Comparison of ENCODE assay signal across 18 cellular contexts in the genomic region with DNA sequence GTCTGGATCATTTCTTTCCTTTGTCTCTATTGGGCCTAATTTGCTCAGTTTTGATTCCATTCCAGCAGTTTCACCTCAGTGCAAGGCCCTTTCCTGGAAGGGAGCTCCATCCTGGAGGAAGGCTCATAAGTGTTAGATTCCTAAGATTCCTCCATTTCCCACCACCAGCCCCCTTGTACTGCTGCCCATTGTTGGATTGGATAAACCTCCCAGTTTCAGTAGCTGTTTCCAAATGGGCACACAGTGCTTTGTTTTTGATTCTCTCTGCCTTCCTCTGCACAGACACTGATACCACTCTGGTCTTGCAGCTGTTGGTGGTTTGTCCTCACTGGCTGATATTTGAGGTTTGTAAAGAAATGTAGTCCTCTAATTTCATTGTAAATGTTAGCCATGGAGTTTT.
DNase-seq lines count a peak whose midpoint lies in the region; ATAC-seq, FAIRE-seq and TF ChIP-seq lines count a peak whose summit lies in the region.
"Had no signal": no experiment of that assay in that cellular context is flagged by ENCODE, and none has a peak within 500 bp of the region (broad histone marks: within the 10 kb centered on the region; RNA-seq: fewer than 3 reads in every experiment).

No MANE protein-coding gene starts in this region.

- H3K27me3 Mint-ChIP-seq in H9 (ENCODE audit: low read depth) = no peaks in the 10 kb centered on the region

- peak overlapping the region; percentile 78 for H4K5ac ChIP-seq in H9 (ENCODE audit: insufficient read length, low read depth, low read length)

- no peak overlapping the region for H2BK12ac ChIP-seq in H9 (ENCODE audit: insufficient read length, low read depth, low read length)

- peak overlapping the region; percentile 86 for H2AFZ ChIP-seq in H9 (ENCODE audit: low read length)

- no peaks in the 10 kb centered on the region for H3K36me3 Mint-ChIP-seq in H9 (ENCODE audit: insufficient read depth in 1 of 3, low read depth in 3 of 3)
- H3K36me3 Mint-ChIP-seq: CD14-positive monocyte had no signal

- H2BK20ac ChIP-seq in H9 (ENCODE audit: low read depth, low read length, poor library complexity, severe bottlenecking) = no peak overlapping the region

- no peak overlapping the region for H3K27ac ChIP-seq in H9 (ENCODE audit: insufficient read length, low read depth, low read length)
- H3K27ac ChIP-seq: A549 had no signal

- H3T11ph ChIP-seq in H9 (ENCODE audit: low read length) = no peak overlapping the region

- no peak overlapping the region for H3K4me3 ChIP-seq in skeletal muscle cell (ENCODE audit: low read depth, low read length)
- H3K4me3 ChIP-seq: A549, MG63 had no signal

- H3K9ac ChIP-seq in H9 (ENCODE audit: extremely low read depth, insufficient read length, low read length) = no peak overlapping the region

- H2BK15ac ChIP-seq in H9 (ENCODE audit: low read depth, low read length) = no peak overlapping the region

- no peaks in the 10 kb centered on the region for H3K23me2 ChIP-seq in H9 (ENCODE audit: insufficient read length, low read depth, low read length, poor library complexity, severe bottlenecking)

- no peak for ATAC-seq in GM19452 (IDR thresholded peaks at IDR 0.05; ENCODE audit: unreplicated experiment)
- ATAC-seq: A549 had no signal

- no peak for FAIRE-seq in urothelium cell line (lab: Jason Lieb, UNC)
- FAIRE-seq: A549, RCC 7860 had no signal

- no peak overlapping the region for H2BK120ac ChIP-seq in H9 (ENCODE audit: low read depth, low read length, poor library complexity, severe bottlenecking)

- H3K4me3 Mint-ChIP-seq in H9 = no peak overlapping the region
- H3K4me3 Mint-ChIP-seq: CD14-positive monocyte had no signal

- H4K91ac ChIP-seq in H9 (ENCODE audit: insufficient read length, low read depth, low read length) = no peak overlapping the region

- no peak overlapping the region for H3K23ac ChIP-seq in H9 (ENCODE audit: insufficient read length, low read depth, low read length)

- no peak overlapping the region for H2AK5ac ChIP-seq in H9 (ENCODE audit: insufficient read length, low read length)

- H3K56ac ChIP-seq in H9 (ENCODE audit: insufficient read length, low read depth, low read length) = no peak overlapping the region

- peaks cover 4% of the 10 kb centered on the region; the same call in 1 of the 2 replicates for H3K4me1 ChIP-seq in H9 (ENCODE audit: insufficient read depth, low read length)
- H3K4me1 ChIP-seq: A549, Caco-2 had no signal

- DNase-seq in H9 = peak; percentile 39
- peak; percentile 54 for DNase-seq in astrocyte of the hippocampus (ENCODE audit: low read depth, low spot score)
- DNase-seq in iPS-NIHi7 (ENCODE audit: extremely low spot score) = peak; percentile 41
- DNase-seq in skeletal muscle cell (ENCODE audit: low read depth) = peak; percentile 2
- no peak for DNase-seq in urothelium cell line (ENCODE audit: low spot score)
- DNase-seq in GM03348 (ENCODE audit: low spot score) = no peak
- DNase-seq: Caco-2, KBM-7, MG63, NCI-H1092 treated with DMSO at 0.1 percent for 48 hours, NCI-H1694 treated with DMSO at 0.1 percent for 48 hours, NCI-H446, NCI-H774, SHP77 had no signal

- no peak overlapping the region for H3K14ac ChIP-seq in H9 (ENCODE audit: insufficient read depth, low read length)

- no peaks in the 10 kb centered on the region for H3K27me3 ChIP-seq in H9 (ENCODE audit: insufficient read depth, low read length)
- H3K27me3 ChIP-seq: MG63 had no signal

- H3K4me2 ChIP-seq in H9 (ENCODE audit: insufficient read depth, insufficient read length, low read length) = no peak overlapping the region
- H3K4me2 ChIP-seq: A549 had no signal

- H4K8ac ChIP-seq in H9 (replicated peaks; ENCODE audit: insufficient read length, low read depth, low read length) = no peak overlapping the region

- no peak overlapping the region for H2BK5ac ChIP-seq in H9 (ENCODE audit: insufficient read length, low read length)

- H4K20me1 ChIP-seq in H9 (ENCODE audit: control insufficient read depth, insufficient read depth, insufficient read length) = no peaks in the 10 kb centered on the region

- peaks cover 9 to 10% of the 10 kb centered on the region in 2 experiments for H3K4me1 Mint-ChIP-seq in H9
- H3K4me1 Mint-ChIP-seq: CD14-positive monocyte had no signal

- H3K4ac ChIP-seq in H9 (ENCODE audit: low read depth, low read length) = no peak overlapping the region

- peak overlapping the region in 1 of 3 experiments; percentile 25; a peak in 4 of 7 replicates for H3K27ac Mint-ChIP-seq in H9

- no peaks in the 10 kb centered on the region for H3K9me3 Mint-ChIP-seq in H9

- H3K18ac ChIP-seq in H9 (ENCODE audit: insufficient read length, low read depth, low read length) = peak overlapping the region; percentile 58

- no peaks in the 10 kb centered on the region for H3K79me2 ChIP-seq in H9 (ENCODE audit: insufficient read depth, low read length)

- no peaks in the 10 kb centered on the region for H3K9me3 ChIP-seq in H9 (ENCODE audit: control insufficient read depth, low read depth, low read length)
- H3K9me3 ChIP-seq: A549, Caco-2, MG63 had no signal

- no peak for TF ChIP-seq CTCF in H9 (conservative IDR thresholded peaks at IDR 0.05)

- no peaks in the 10 kb centered on the region for H3K79me1 ChIP-seq in H9 (ENCODE audit: insufficient read depth, low read depth, low read length, poor library complexity, severe bottlenecking)

Comparison
In these comparisons a context has a peak if more than half of its experiments do, and no peak if none do; other contexts are left out.
1. DNase-seq: peak in H9 (single experiment), astrocyte of the hippocampus (single experiment), iPS-NIHi7 (single experiment) and skeletal muscle cell (single experiment); none in urothelium cell line (single experiment) and GM03348 (single experiment).